ENCODE assay signal across 18 cellular contexts in genomic region chr7:76430211-76430610, GRCh38. TPM values are rescaled to one million over a fixed set of nuclear protein-coding genes. Genes with fewer than 3 reads are reported as not detected.
"Had no signal": no experiment of that assay in that cellular context is flagged by ENCODE, and none has a peak within 500 bp of the region (broad histone marks: within the 10 kb centered on the region; RNA-seq: fewer than 3 reads in every experiment).

No MANE protein-coding gene starts in this region.

- H3K27ac ChIP-seq: dorsolateral prefrontal cortex, heart left ventricle, right atrium auricular region, tibial artery, upper lobe of right lung had no signal

- H3K4me3 Mint-ChIP-seq: central memory CD8-positive, alpha-beta T cell; mesothelial cell of epicardium; stimulated activated effector memory CD8-positive, alpha-beta T cell treated with anti-CD3 and anti-CD28 coated beads, Interleukin-12 subunit alpha, Interleukin-12 subunit beta, amount 100 ng/mL, for 72 hours had no signal

- H3K27ac Mint-ChIP-seq: mesothelial cell of epicardium had no signal

- H3K36me3 Mint-ChIP-seq: mesothelial cell of epicardium had no signal

- H3K4me1 Mint-ChIP-seq: mesothelial cell of epicardium had no signal

- H3K36me3 ChIP-seq: right atrium auricular region, tibial artery, upper lobe of right lung had no signal

- H3K27me3 ChIP-seq: dorsolateral prefrontal cortex, heart left ventricle, right atrium auricular region, upper lobe of right lung had no signal

- H3K9me3 ChIP-seq: heart left ventricle, right atrium auricular region, tibial artery, upper lobe of right lung had no signal

- ATAC-seq: left lobe of liver; stimulated activated effector memory CD8-positive, alpha-beta T cell treated with anti-CD3 and anti-CD28 coated beads, Interleukin-12 subunit alpha, Interleukin-12 subunit beta, amount 100 ng/mL, for 72 hours; stimulated activated naive CD8-positive, alpha-beta T cell treated with anti-CD3 and anti-CD28 coated beads, Interleukin-15, Interleukin-2, amounts not matched to agents 100 U/mL and 50 U/mL, for 24 hours had no signal

- H3K9me3 Mint-ChIP-seq: central memory CD8-positive, alpha-beta T cell; mesothelial cell of epicardium; stimulated activated effector memory CD8-positive, alpha-beta T cell treated with anti-CD3 and anti-CD28 coated beads, Interleukin-12 subunit alpha, Interleukin-12 subunit beta, amount 100 ng/mL, for 72 hours had no signal

- H3K4me3 ChIP-seq: dorsolateral prefrontal cortex, heart left ventricle, right atrium auricular region, smooth muscle cell, tibial artery, upper lobe of right lung had no signal

- H3K27me3 Mint-ChIP-seq: central memory CD8-positive, alpha-beta T cell had no signal

- DNase-seq: cortex of kidney; effector CD8-positive, alpha-beta T cell; hypothalamus; mammary epithelial cell; stimulated activated CD4-positive, alpha-beta T cell treated with anti-CD3 and anti-CD28 coated beads, Interleukin-2, amount 100 ng/mL, for 48 hours; stimulated activated CD8-positive, alpha-beta memory T cell treated with anti-CD3 and anti-CD28 coated beads, Interleukin-4, amount 100 ng/mL, for 48 hours; stimulated activated naive CD8-positive, alpha-beta T cell treated with anti-CD3 and anti-CD28 coated beads, Interleukin-15, Interleukin-2, amounts not matched to agents 100 U/mL and 50 U/mL, for 24 hours; upper lobe of right lung had no signal

- H3K4me1 ChIP-seq: right atrium auricular region, tibial artery had no signal

RNA-seq across cellular contexts. Expression of gene ZP3, which starts 5.5 kb away (rescaled TPM):
- polyA plus RNA-seq: neural cell had no signal
